Comparison of ENCODE assay signal across 28 cellular contexts in the genomic region with DNA sequence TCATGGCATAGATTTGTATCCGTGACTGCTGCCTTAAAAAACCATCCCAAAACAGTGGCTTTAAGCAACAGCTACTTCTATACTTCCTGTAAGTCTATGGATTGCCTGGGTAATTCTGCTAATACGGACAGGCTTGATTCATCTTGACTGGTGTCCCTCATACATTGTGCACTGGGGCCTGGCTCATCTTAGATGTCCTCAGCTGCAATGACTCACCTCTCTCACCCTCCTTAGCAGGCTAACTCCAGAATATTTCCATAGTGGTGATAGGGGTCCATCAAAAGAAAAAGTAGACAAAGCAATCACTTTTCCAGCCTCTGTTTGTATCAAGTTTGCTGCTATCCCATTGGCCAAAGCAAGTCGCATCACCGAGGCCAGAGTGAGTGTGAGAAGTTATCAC.
A peak's percentile ranks its signal among the peaks of the same experiment; 100 is the strongest.
DNase-seq lines count a peak whose midpoint lies in the region; ATAC-seq, FAIRE-seq and TF ChIP-seq lines count a peak whose summit lies in the region.
"Had no signal": no experiment of that assay in that cellular context is flagged by ENCODE, and none has a peak within 500 bp of the region (broad histone marks: within the 10 kb centered on the region; RNA-seq: fewer than 3 reads in every experiment).

No MANE protein-coding gene starts in this region.

- no peaks in the 10 kb centered on the region for H4K20me1 ChIP-seq in astrocyte (ENCODE audit: insufficient read depth, low read length)
- H4K20me1 ChIP-seq: BLaER1 treated with 17β-estradiol and CSF1 and Interleukin-3, amounts not matched to agents 10 nM and 100 nM had no signal

- no peak overlapping the region for H4K91ac ChIP-seq in trophoblast cell (ENCODE audit: low read depth, low read length)

- H3K27me3 ChIP-seq in astrocyte (ENCODE audit: insufficient read depth, low read length) = peaks cover 5% of the 10 kb centered on the region
- no peaks in the 10 kb centered on the region for H3K27me3 ChIP-seq in foreskin keratinocyte
- H3K27me3 ChIP-seq in trophoblast cell (ENCODE audit: insufficient read depth, low read length) = no peaks in the 10 kb centered on the region
- H3K27me3 ChIP-seq in esophagus muscularis mucosa = no peaks in the 10 kb centered on the region
- H3K27me3 ChIP-seq: BE2C had no signal

- H3K4me3 ChIP-seq in astrocyte (ENCODE audit: insufficient read depth, low read depth, low read length) (no peak overlapping the region), trophoblast cell (ENCODE audit: low read depth, low read length) (no peak overlapping the region), esophagus muscularis mucosa (no peak overlapping the region)
- H3K4me3 ChIP-seq: A549; BLaER1 treated with 17β-estradiol and CSF1 and Interleukin-3, amounts not matched to agents 10 nM and 100 nM; GM12878; GM23248 had no signal

- no peak for TF ChIP-seq EP300 in esophagus muscularis mucosa (IDR thresholded peaks at IDR 0.05)

- peaks cover 17% of the 10 kb centered on the region for H3K4me1 Mint-ChIP-seq in astrocyte (ENCODE audit: low read depth, unreplicated experiment)
- H3K4me1 Mint-ChIP-seq: CD14-positive monocyte; CD8-positive, alpha-beta memory T cell had no signal

- H3K27me3 Mint-ChIP-seq in astrocyte (ENCODE audit: low read depth, unreplicated experiment) = peaks cover 6% of the 10 kb centered on the region

- H3K4me2 ChIP-seq in astrocyte (ENCODE audit: low read length) (no peak overlapping the region), trophoblast cell (ENCODE audit: low read length) (no peak overlapping the region)
- H3K4me2 ChIP-seq: A549; BLaER1 treated with 17β-estradiol and CSF1 and Interleukin-3, amounts not matched to agents 10 nM and 100 nM had no signal

- H3K9ac ChIP-seq in astrocyte (ENCODE audit: low read length) (no peak overlapping the region), trophoblast cell (ENCODE audit: low read length) (no peak overlapping the region)
- H3K9ac ChIP-seq: BLaER1 treated with 17β-estradiol and CSF1 and Interleukin-3, amounts not matched to agents 10 nM and 100 nM; GM23248 had no signal

- H4K12ac ChIP-seq in trophoblast cell (ENCODE audit: low read depth, low read length) = no peak overlapping the region

- no peaks in the 10 kb centered on the region for H3K36me3 ChIP-seq in astrocyte (ENCODE audit: insufficient read depth, low read length)
- H3K36me3 ChIP-seq in trophoblast cell (ENCODE audit: control insufficient read depth in 1 of 2, insufficient read depth in 2 of 2, low read length in 2 of 2) = no peaks in the 10 kb centered on the region
- no peaks in the 10 kb centered on the region for H3K36me3 ChIP-seq in esophagus muscularis mucosa
- H3K36me3 ChIP-seq: BE2C; BLaER1 treated with 17β-estradiol and CSF1 and Interleukin-3, amounts not matched to agents 10 nM and 100 nM had no signal

- H2AFZ ChIP-seq in astrocyte (ENCODE audit: low read depth, low read length) = no peak overlapping the region
- no peak overlapping the region for H2AFZ ChIP-seq in trophoblast cell (ENCODE audit: insufficient read depth, low read length, poor library complexity)
- H2AFZ ChIP-seq: GM23248 had no signal

- no peak for FAIRE-seq in astrocyte (lab: Jason Lieb, UNC)
- FAIRE-seq: A549, D721Med, GM12878, GM19239, H1 had no signal

- H3K23ac ChIP-seq in trophoblast cell (ENCODE audit: low read length) = no peak overlapping the region

- no peak overlapping the region for H3K18ac ChIP-seq in trophoblast cell (ENCODE audit: low read length)

- peak; percentile 33 for ATAC-seq in foreskin keratinocyte
- ATAC-seq: A549, GM12878 had no signal

- no peaks in the 10 kb centered on the region for H3K79me1 ChIP-seq in trophoblast cell (ENCODE audit: low read length)

- no peak overlapping the region for H4K8ac ChIP-seq in trophoblast cell (ENCODE audit: low read depth, low read length)

- no CpG with 5 or more reads among the region's 4 CpGs for WGBS in trophoblast cell (ENCODE audit: extremely low coverage, insufficient coverage, insufficient read length)
- WGBS in esophagus muscularis mucosa = 92% methylated on average over 4 of the region's 4 CpGs

- no peak overlapping the region for H2BK120ac ChIP-seq in trophoblast cell (ENCODE audit: insufficient read depth, low read length, poor library complexity)

- no peaks in the 10 kb centered on the region for H3K9me3 ChIP-seq in astrocyte (ENCODE audit: insufficient read depth, low read depth, low read length)
- H3K9me3 ChIP-seq in trophoblast cell (ENCODE audit: insufficient read depth, low read depth, low read length) = no peaks in the 10 kb centered on the region
- H3K9me3 ChIP-seq in esophagus muscularis mucosa = no peaks in the 10 kb centered on the region
- H3K9me3 ChIP-seq: A549, BE2C had no signal

- no peak overlapping the region for H3K4ac ChIP-seq in trophoblast cell (ENCODE audit: low read depth, low read length)

- H3K9me3 Mint-ChIP-seq in astrocyte (ENCODE audit: unreplicated experiment) = peaks cover 2% of the 10 kb centered on the region
- H3K9me3 Mint-ChIP-seq: CD4-positive, alpha-beta T cell had no signal

- H3K27ac Mint-ChIP-seq in astrocyte (ENCODE audit: unreplicated experiment) = peak overlapping the region; percentile 6
- H3K27ac Mint-ChIP-seq: CD4-positive, alpha-beta T cell; CD8-positive, alpha-beta memory T cell had no signal

- no peak for TF ChIP-seq POLR2A in esophagus muscularis mucosa (IDR thresholded peaks at IDR 0.05; ENCODE audit: low read depth)

- no peaks in the 10 kb centered on the region for H3K36me3 Mint-ChIP-seq in astrocyte (ENCODE audit: low read depth, unreplicated experiment)
- H3K36me3 Mint-ChIP-seq: CD14-positive monocyte; CD8-positive, alpha-beta memory T cell had no signal

- TF ChIP-seq CTCF in astrocyte (IDR thresholded peaks at IDR 0.05; ENCODE audit: insufficient read depth, low read depth, low read length) = no peak
- no peak for TF ChIP-seq CTCF in foreskin keratinocyte (conservative IDR thresholded peaks at IDR 0.05)
- TF ChIP-seq CTCF in esophagus muscularis mucosa (IDR thresholded peaks at IDR 0.05) = no peak

- H3K4me1 ChIP-seq in astrocyte (ENCODE audit: insufficient read depth, low read length) = no peaks in the 10 kb centered on the region
- peaks cover 21% of the 10 kb centered on the region for H3K4me1 ChIP-seq in foreskin keratinocyte
- peaks cover 2 to 4% of the 10 kb centered on the region in 2 experiments for H3K4me1 ChIP-seq in trophoblast cell (ENCODE audit: control insufficient read depth in 1 of 2, insufficient read depth in 2 of 2, low read length in 2 of 2)
- H3K4me1 ChIP-seq in esophagus muscularis mucosa = peaks cover 0 to 9% (median 0%) of the 10 kb centered on the region in 4 donors
- H3K4me1 ChIP-seq: A549, BE2C had no signal

- intact Hi-C loops in esophagus muscularis mucosa (cut with DNase I) = no loop called here

- H2AK5ac ChIP-seq in trophoblast cell (ENCODE audit: low read length) = no peak overlapping the region

- H3K79me2 ChIP-seq in astrocyte (ENCODE audit: insufficient read depth, low read length) = no peaks in the 10 kb centered on the region
- no peaks in the 10 kb centered on the region for H3K79me2 ChIP-seq in trophoblast cell (ENCODE audit: control insufficient read depth, insufficient read depth, low read length, poor library complexity)

- no peak overlapping the region for H2BK5ac ChIP-seq in trophoblast cell (ENCODE audit: low read depth, low read length, poor library complexity)

- H3K14ac ChIP-seq in trophoblast cell (ENCODE audit: low read length) = no peak overlapping the region

- no peak overlapping the region for H3K4me3 Mint-ChIP-seq in astrocyte (ENCODE audit: unreplicated experiment)
- H3K4me3 Mint-ChIP-seq: CD14-positive monocyte; CD4-positive, alpha-beta T cell; CD8-positive, alpha-beta memory T cell had no signal

- no peak overlapping the region for H2BK12ac ChIP-seq in trophoblast cell (ENCODE audit: low read length)

- DNase-seq in M059J (ENCODE audit: low read depth) (peak; percentile 29), astrocyte (ENCODE audit: low read depth) (no peak), foreskin keratinocyte (peak in 1 of 2 donors; percentile 22), trophoblast cell (peak; percentile 47 to 64), esophagus muscularis mucosa (ENCODE audit: extremely low spot score) (no peak), cerebellum (ENCODE audit: low spot score) (no peak), NOMO-1 treated with DMSO at 0.1 percent for 48 hours (lab: John Stamatoyannopoulos, UW; ENCODE audit: unreplicated experiment) (no peak), NCI-H187 (lab: John Stamatoyannopoulos, UW) (no peak)
- DNase-seq: 8988T; ACHN; AML-193; BE2C; CD4-positive, alpha-beta T cell; CD8-positive, alpha-beta memory T cell; DMS 273 treated with DMSO at 0.1 percent for 48 hours; DMS79; EL; GDM1; GM23248; H7; HCEC 1CT had no signal

- H3K27ac ChIP-seq in astrocyte (ENCODE audit: low read depth, low read length) (no peak overlapping the region), foreskin keratinocyte (no peak overlapping the region), trophoblast cell (ENCODE audit: low read depth, low read length) (no peak overlapping the region), esophagus muscularis mucosa (replicated peaks in 1 of 4) (no peak overlapping the region)
- H3K27ac ChIP-seq: A549; BLaER1 treated with 17β-estradiol and CSF1 and Interleukin-3, amounts not matched to agents 10 nM and 100 nM; GM23248 had no signal

Comparison
In these comparisons a context has a peak if more than half of its experiments do, and no peak if none do; other contexts are left out.
1. DNase-seq: peak in M059J (single experiment) and trophoblast cell (2 of 2); none in astrocyte (single experiment), esophagus muscularis mucosa (single experiment), cerebellum (single experiment), NOMO-1 treated with DMSO at 0.1 percent for 48 hours (single experiment) and NCI-H187 (0 of 2).